ENCODE assay signal across 9 cellular contexts in genomic region chr6:136284909-136285308, GRCh38. TPM values are rescaled to one million over a fixed set of nuclear protein-coding genes. Genes with fewer than 3 reads are reported as not detected.
DNase-seq lines count a peak whose midpoint lies in the region; ATAC-seq, FAIRE-seq and TF ChIP-seq lines count a peak whose summit lies in the region.
"Had no signal": no experiment of that assay in that cellular context is flagged by ENCODE, and none has a peak within 500 bp of the region (broad histone marks: within the 10 kb centered on the region; RNA-seq: fewer than 3 reads in every experiment).

No MANE protein-coding gene starts in this region.

- POLR2A ChIA-PET in PC-3 (lab: Charles Lee; ENCODE audit: unreplicated experiment) = no interaction called here
- POLR2A ChIA-PET in endothelial cell of umbilical vein (lab: Charles Lee) = no interaction called here

- BruUV-seq in PC-3 (replicated peaks; lab: Mats Ljungman, UMichigan) = no TSS peak
- BruUV-seq in endothelial cell of umbilical vein (replicated peaks; lab: Mats Ljungman, UMichigan) = no TSS peak

- CTCF ChIA-PET in PC-3 (lab: Charles Lee) (no interaction called here), endothelial cell of umbilical vein (lab: Charles Lee) (interaction anchor here (1.1 kb wide), 1 partner anchor 30 kb away, joined by 3 read pairs; no protein-coding TSS in a partner anchor)

- H3K9me3 ChIP-seq in PC-3 (ENCODE audit: low read length) (no peaks in the 10 kb centered on the region), endothelial cell of umbilical vein (replicated peaks; ENCODE audit: control insufficient read depth, insufficient read depth, low read length) (no peaks in the 10 kb centered on the region), skeletal muscle satellite cell (replicated peaks; ENCODE audit: low read length) (no peaks in the 10 kb centered on the region)

- no peak for TF ChIP-seq POLR2A in endothelial cell of umbilical vein (IDR thresholded peaks at IDR 0.05; ENCODE audit: low read depth, low read length)

- H3K4me2 ChIP-seq in PC-3 (ENCODE audit: low read length) (peak overlapping the region; percentile 93), endothelial cell of umbilical vein (ENCODE audit: insufficient read depth, low read length) (peak overlapping the region; percentile 31), skeletal muscle satellite cell (ENCODE audit: low read length) (peak overlapping the region; percentile 72)

- H3K36me3 ChIP-seq in PC-3 (ENCODE audit: low read depth, low read length) = peaks cover 29% of the 10 kb centered on the region
- peaks cover 3 to 8% of the 10 kb centered on the region in 2 experiments for H3K36me3 ChIP-seq in endothelial cell of umbilical vein (ENCODE audit: control insufficient read depth in 2 of 2, extremely low read depth in 1 of 2, insufficient read depth in 2 of 2, low read length in 2 of 2)
- peaks cover 9% of the 10 kb centered on the region for H3K36me3 ChIP-seq in skeletal muscle satellite cell (ENCODE audit: insufficient read depth, low read length)

- H4K20me1 ChIP-seq in PC-3 (ENCODE audit: low read length) = peaks cover 89% of the 10 kb centered on the region
- peaks cover 37% of the 10 kb centered on the region for H4K20me1 ChIP-seq in endothelial cell of umbilical vein (replicated peaks; ENCODE audit: control insufficient read depth, extremely low read depth, insufficient read depth, low read length)

- H2AFZ ChIP-seq in PC-3 (ENCODE audit: low read length) (no peak overlapping the region), endothelial cell of umbilical vein (ENCODE audit: low read depth, low read length) (no peak overlapping the region)

- intact Hi-C loops in PC-3 (cut with micrococcal nuclease) (no loop called here), endothelial cell of umbilical vein (cut with micrococcal nuclease) (loop anchor here (5.0 kb wide), 3 partner anchors 218 to 937 kb away; no protein-coding TSS in a partner anchor)

- dilution Hi-C loops in endothelial cell of umbilical vein (cut with MboI; ENCODE audit: extremely low pct_ligation_motif_present, low sequenced_read_pairs) = no loop called here

- H3K9me1 ChIP-seq in endothelial cell of umbilical vein (replicated peaks; ENCODE audit: control insufficient read depth, extremely low read depth, insufficient read depth, low read length) = no peaks in the 10 kb centered on the region

- FAIRE-seq in endothelial cell of umbilical vein (lab: Jason Lieb, UNC) = no peak

- H3K79me2 ChIP-seq in PC-3 (ENCODE audit: low read length) (peaks cover 97% of the 10 kb centered on the region), endothelial cell of umbilical vein (ENCODE audit: control insufficient read depth, insufficient read depth, low read length) (peaks cover 95% of the 10 kb centered on the region)

- ATAC-seq in PC-3 (no peak), GM21717 (IDR thresholded peaks at IDR 0.05; ENCODE audit: unreplicated experiment) (no peak), GM21529 (IDR thresholded peaks at IDR 0.05; ENCODE audit: unreplicated experiment) (no peak)

- DNase-seq in SIG-M5 treated with dmso at 0.1 percent for 504 hours (lab: John Stamatoyannopoulos, UW; ENCODE audit: unreplicated experiment) = peak; percentile 24
- DNase-seq in SIG-M5 (lab: John Stamatoyannopoulos, UW) = no peak
- DNase-seq in PC-3 = peak; percentile 30
- peak; percentile 13 for DNase-seq in endothelial cell of umbilical vein (ENCODE audit: low read depth, low spot score)
- DNase-seq in NCI-H1105 treated with DMSO at 0.1 percent for 48 hours (lab: John Stamatoyannopoulos, UW) = no peak
- DNase-seq: NCI-H1694 treated with DMSO at 0.1 percent for 48 hours had no signal

- H3K4me3 ChIP-seq in PC-3 (ENCODE audit: low read length) (peak overlapping the region; percentile 35; the same call in 1 of the 2 replicates), endothelial cell of umbilical vein (replicated peaks in 1 of 3; ENCODE audit: insufficient read depth in 1 of 3, low read depth in 1 of 3, low read length in 3 of 3) (no peak overlapping the region), skeletal muscle satellite cell (ENCODE audit: low read length) (peak overlapping the region; percentile 34)

- TF ChIP-seq CTCF in PC-3 (conservative IDR thresholded peaks at IDR 0.05; ENCODE audit: low read depth, low read length) = no peak
- TF ChIP-seq CTCF in endothelial cell of umbilical vein (IDR thresholded peaks at IDR 0.05; ENCODE audit: extremely low read depth in 1 of 2, insufficient read depth in 1 of 2, low read depth in 1 of 2, low read length in 2 of 2) = no peak

- no peak overlapping the region for H3K27ac ChIP-seq in PC-3 (ENCODE audit: low read length)
- no peak overlapping the region for H3K27ac ChIP-seq in endothelial cell of umbilical vein (ENCODE audit: insufficient read depth, low read depth, low read length)

- H3K9me2 ChIP-seq in PC-3 (replicated peaks; ENCODE audit: low read length) = no peaks in the 10 kb centered on the region

- no peaks in the 10 kb centered on the region for H3F3A ChIP-seq in PC-3 (ENCODE audit: low read length, unreplicated experiment)

- H3K4me1 ChIP-seq in PC-3 (ENCODE audit: insufficient read depth, low read length) (peaks cover 33% of the 10 kb centered on the region), endothelial cell of umbilical vein (ENCODE audit: control insufficient read depth, extremely low read depth, insufficient read depth, low read length) (peaks cover 36% of the 10 kb centered on the region), skeletal muscle satellite cell (ENCODE audit: control insufficient read depth, insufficient read depth, low read length) (peaks cover 43% of the 10 kb centered on the region)

- H3K9ac ChIP-seq in PC-3 (ENCODE audit: low read length) = no peak overlapping the region
- no peak overlapping the region for H3K9ac ChIP-seq in endothelial cell of umbilical vein (replicated peaks; ENCODE audit: extremely low read depth, insufficient read depth, low read length)
- H3K9ac ChIP-seq in skeletal muscle satellite cell (ENCODE audit: low read depth, low read length) = no peak overlapping the region

- H3K27me3 ChIP-seq in PC-3 (ENCODE audit: low read length) = no peaks in the 10 kb centered on the region
- no peaks in the 10 kb centered on the region for H3K27me3 ChIP-seq in endothelial cell of umbilical vein (ENCODE audit: control insufficient read depth in 2 of 2, insufficient read depth in 2 of 2, low read length in 2 of 2)
- H3K27me3 ChIP-seq in skeletal muscle satellite cell (ENCODE audit: control insufficient read depth, insufficient read depth, low read length) = no peaks in the 10 kb centered on the region

TF ChIP-seq in endothelial cell of umbilical vein, 7 proteins besides CTCF, POLR2A, EP300 and RAD21:
- TF ChIP-seq FOS (IDR thresholded peaks at IDR 0.05; ENCODE audit: borderline replicate concordance, insufficient read depth, low read length) = peak; percentile 24
- no peak for TF ChIP-seq POLR2AphosphoS5 (IDR thresholded peaks at IDR 0.05; ENCODE audit: insufficient read depth, low read depth, low read length)
- no peak for TF ChIP-seq GATA2 (IDR thresholded peaks at IDR 0.05; ENCODE audit: insufficient read depth, insufficient read length, low read depth, low read length)
- no peak for TF ChIP-seq MYC (IDR thresholded peaks at IDR 0.05; ENCODE audit: low read depth, low read length)
- TF ChIP-seq EZH2 (IDR thresholded peaks at IDR 0.05; ENCODE audit: borderline replicate concordance, low read depth, low read length, severe bottlenecking) = no peak
TF ChIP-seq in endothelial cell of umbilical vein: peak in this region for 1.

RNA-seq across cellular contexts. Expression of gene BCLAF1, which starts 4.7 kb away (rescaled TPM):
- total RNA-seq in PC-3 (2014; rRNA removed) (119 and 171 TPM in 2 replicates), endothelial cell of umbilical vein (151 and 156 TPM in 2 replicates)
- polyA plus RNA-seq in endothelial cell of umbilical vein = 18.9 and 23.4 TPM in 2 replicates
- polyA plus RNA-seq in endothelial cell of umbilical vein (2011; cell fraction: cytosol; rRNA removed) = 27.9 and 29.3 TPM in 2 replicates
- polyA plus RNA-seq in endothelial cell of umbilical vein (2011; cell fraction: nucleus; rRNA removed) = 111 and 146 TPM in 2 replicates
- 82.1 and 108 TPM in 2 replicates for polyA plus RNA-seq in endothelial cell of umbilical vein (2012)
- polyA minus RNA-seq in endothelial cell of umbilical vein = 95.3 and 104 TPM in 2 replicates
- polyA minus RNA-seq in endothelial cell of umbilical vein (2011; cell fraction: cytosol; rRNA and poly(A)+ RNA removed) = 90.4 TPM
- polyA minus RNA-seq in endothelial cell of umbilical vein (2011; cell fraction: nucleus; rRNA and poly(A)+ RNA removed) = 252 and 329 TPM in 2 replicates
- 95.8 and 106 TPM in 2 replicates for total RNA-seq in skeletal muscle satellite cell (2012; rRNA removed)

RNA-seq across cellular contexts. Expression of gene MTFR2, which starts 34.8 kb away (rescaled TPM):
- total RNA-seq in PC-3 (2014; rRNA removed) = 6.2 and 12.4 TPM in 2 replicates
- total RNA-seq in endothelial cell of umbilical vein = 7.4 and 7.7 TPM in 2 replicates
- polyA plus RNA-seq in endothelial cell of umbilical vein = 7.8 and 8.7 TPM in 2 replicates
- polyA plus RNA-seq in endothelial cell of umbilical vein (2011; cell fraction: cytosol; rRNA removed) = 11.0 and 13.5 TPM in 2 replicates
- 7.2 and 11.0 TPM in 2 replicates for polyA plus RNA-seq in endothelial cell of umbilical vein (2011; cell fraction: nucleus; rRNA removed)
- 4.5 and 7.0 TPM in 2 replicates for polyA plus RNA-seq in endothelial cell of umbilical vein (2012)
- polyA minus RNA-seq in endothelial cell of umbilical vein = 9.2 and 10.2 TPM in 2 replicates
- 3.6 TPM for polyA minus RNA-seq in endothelial cell of umbilical vein (2011; cell fraction: cytosol; rRNA and poly(A)+ RNA removed)
- polyA minus RNA-seq in endothelial cell of umbilical vein (2011; cell fraction: nucleus; rRNA and poly(A)+ RNA removed) = 9.3 and 12.8 TPM in 2 replicates
- 2.0 and 4.1 TPM in 2 replicates for total RNA-seq in skeletal muscle satellite cell (2012; rRNA removed)

Comparison
In these comparisons a context has a peak if more than half of its experiments do, and no peak if none do; other contexts are left out.
1. DNase-seq: peak in SIG-M5 treated with dmso at 0.1 percent for 504 hours (single experiment), PC-3 (single experiment) and endothelial cell of umbilical vein (single experiment); none in SIG-M5 (single experiment) and NCI-H1105 treated with DMSO at 0.1 percent for 48 hours (single experiment).
2. H3K4me2 ChIP-seq: peak in every context shown above with its lines; median percentile 93 in PC-3; 72 in skeletal muscle satellite cell; 31 in endothelial cell of umbilical vein.
3. H3K4me3 ChIP-seq: peak in PC-3 (single experiment) and skeletal muscle satellite cell (single experiment); none in endothelial cell of umbilical vein (0 of 3).